Comparison of ENCODE assay signal across 1 cellular context in the genomic region with DNA sequence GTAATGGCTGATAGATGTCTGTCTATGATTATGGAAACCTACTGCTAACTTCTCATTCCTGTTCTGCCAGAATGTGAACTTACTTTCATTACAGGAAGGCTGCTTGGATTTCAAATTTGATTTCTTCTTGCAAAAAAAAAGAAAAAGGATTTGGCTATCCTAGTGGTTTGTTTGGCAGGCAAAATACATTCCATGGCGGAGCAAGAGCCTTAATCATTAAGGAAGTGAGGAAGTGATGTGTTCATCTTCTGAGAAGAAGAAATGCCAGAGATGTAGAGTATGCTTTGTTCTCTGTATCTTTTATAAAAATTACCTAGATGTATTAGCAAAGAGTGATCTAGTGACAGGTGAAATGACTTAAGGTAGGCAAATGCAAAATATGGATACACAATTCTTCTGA.
TF ChIP-seq lines count a peak whose summit lies in the region.

No MANE protein-coding gene starts in this region.

TF ChIP-seq in SK-N-SH treated with all-trans-retinoic acid at 6 μM for 48 hours, 23 proteins besides CTCF, POLR2A, EP300 and RAD21 (continued from another document):
- TF ChIP-seq PPARA (CRISPR knock-in tag; IDR thresholded peaks at IDR 0.05; ENCODE audit: borderline replicate concordance) (no peak), TCF4 (CRISPR knock-in tag; IDR thresholded peaks at IDR 0.05; ENCODE audit: borderline replicate concordance) (no peak), ESRRG (CRISPR knock-in tag; IDR thresholded peaks at IDR 0.05) (no peak)
